Comparison of ENCODE assay signal across 18 cellular contexts in genomic region chr15:23912191-23912590, GRCh38.
A peak's percentile ranks its signal among the peaks of the same experiment; 100 is the strongest.
DNase-seq lines count a peak whose midpoint lies in the region; ATAC-seq and TF ChIP-seq lines count a peak whose summit lies in the region.
"Had no signal": no experiment of that assay in that cellular context is flagged by ENCODE, and none has a peak within 500 bp of the region (broad histone marks: within the 10 kb centered on the region; RNA-seq: fewer than 3 reads in every experiment).

No MANE protein-coding gene starts in this region.

- H3K27ac ChIP-seq in right cardiac atrium (ENCODE audit: low read length): no peak overlapping the region
- no peak overlapping the region for H3K27ac ChIP-seq in right atrium auricular region
- no peak overlapping the region for H3K27ac ChIP-seq in body of pancreas
- H3K27ac ChIP-seq in mesendoderm (ENCODE audit: low read depth, low read length): no peak overlapping the region
- H3K27ac ChIP-seq: adrenal gland, prostate gland, stomach, uterus had no signal

- H3K4me2 ChIP-seq in mesendoderm (ENCODE audit: low read length): no peak overlapping the region

- H3K4me1 Mint-ChIP-seq in activated CD4-positive, alpha-beta T cell treated with anti-CD3 and anti-CD28 coated beads for 36 hours: no peaks in the 10 kb centered on the region
- H3K4me1 Mint-ChIP-seq in osteocyte (ENCODE audit: unreplicated experiment): no peaks in the 10 kb centered on the region

- DNase-seq in right cardiac atrium: peak in 2 of 3 donors; percentile 48 to 57
- no peak for DNase-seq in right atrium auricular region (ENCODE audit: low spot score)
- DNase-seq in body of pancreas: peak; percentile 14 to 57 (median 22)
- peak; percentile 51 for DNase-seq in mesendoderm
- DNase-seq in DMS53 (lab: John Stamatoyannopoulos, UW): no peak
- no peak for DNase-seq in activated CD4-positive, alpha-beta T cell treated with anti-CD3 and anti-CD28 coated beads for 36 hours
- no peak for DNase-seq in osteocyte (ENCODE audit: extremely low spot score, unreplicated experiment)
- DNase-seq in effector CD4-positive, alpha-beta T cell: no peak
- DNase-seq: activated CD8-positive, alpha-beta memory T cell treated with anti-CD3 and anti-CD28 coated beads for 24 hours; mucosa of descending colon; NCI-H1436 treated with DMSO at 0.1 percent for 48 hours; NCI-H446; stimulated activated CD4-positive, alpha-beta T cell treated with anti-CD3 and anti-CD28 coated beads, Interleukin-15, amount 100 ng/mL, for 24 hours; stomach; uterus had no signal

- H3K9me3 ChIP-seq in right cardiac atrium (ENCODE audit: control insufficient read depth, low read length) (no peaks in the 10 kb centered on the region), right atrium auricular region (no peaks in the 10 kb centered on the region), body of pancreas (no peaks in the 10 kb centered on the region)
- H3K9me3 ChIP-seq: adrenal gland, mucosa of descending colon, prostate gland, uterus had no signal

- H3K79me1 ChIP-seq in mesendoderm (ENCODE audit: low read length): no peaks in the 10 kb centered on the region

- H4K8ac ChIP-seq in mesendoderm (ENCODE audit: low read depth, low read length): no peak overlapping the region

- no peak for TF ChIP-seq CTCF in right atrium auricular region (IDR thresholded peaks at IDR 0.05)
- TF ChIP-seq CTCF in body of pancreas (IDR thresholded peaks at IDR 0.05): no peak
- no peak for TF ChIP-seq CTCF in osteocyte (IDR thresholded peaks at IDR 0.05)

- H3K4me1 ChIP-seq in right cardiac atrium (ENCODE audit: control insufficient read depth, insufficient read depth, low read length) (no peaks in the 10 kb centered on the region), right atrium auricular region (no peaks in the 10 kb centered on the region), body of pancreas (no peaks in the 10 kb centered on the region), mesendoderm (ENCODE audit: control insufficient read depth, low read depth, low read length) (no peaks in the 10 kb centered on the region)
- H3K4me1 ChIP-seq: adrenal gland, prostate gland, stomach, uterus had no signal

- H3K27me3 Mint-ChIP-seq in activated CD4-positive, alpha-beta T cell treated with anti-CD3 and anti-CD28 coated beads for 36 hours: no peaks in the 10 kb centered on the region
- no peaks in the 10 kb centered on the region for H3K27me3 Mint-ChIP-seq in osteocyte (ENCODE audit: unreplicated experiment)

- no peak overlapping the region for H2AK5ac ChIP-seq in mesendoderm (ENCODE audit: low read length)

- WGBS in right cardiac atrium: 29% methylated on average over 12 of the region's 12 CpGs
- WGBS in body of pancreas, 2 donors: 20 to 39% methylated on average over 12 of the region's 12 CpGs
- no CpG with 5 or more reads among the region's 12 CpGs for WGBS in mesendoderm (ENCODE audit: extremely low coverage, insufficient coverage, low lambda C conversion rate)

- CTCF ChIA-PET in activated CD4-positive, alpha-beta T cell treated with anti-CD3 and anti-CD28 coated beads for 36 hours (lab: Charles Lee): no interaction called here

- no peak overlapping the region for H2BK120ac ChIP-seq in mesendoderm (ENCODE audit: low read depth, low read length)

- no peak overlapping the region for H2BK5ac ChIP-seq in mesendoderm (ENCODE audit: low read length)

- H3K79me2 ChIP-seq in mesendoderm (ENCODE audit: control insufficient read depth, insufficient read depth, low read length): no peaks in the 10 kb centered on the region

- H3K27me3 ChIP-seq in right cardiac atrium (ENCODE audit: control insufficient read depth, insufficient read depth) (no peaks in the 10 kb centered on the region), right atrium auricular region (no peaks in the 10 kb centered on the region), body of pancreas (no peaks in the 10 kb centered on the region), mesendoderm (ENCODE audit: insufficient read depth, low read length, poor library complexity) (no peaks in the 10 kb centered on the region)
- H3K27me3 ChIP-seq: adrenal gland, uterus had no signal

- H3K36me3 ChIP-seq in right atrium auricular region (no peaks in the 10 kb centered on the region), body of pancreas (replicated peaks in 1 of 2; ENCODE audit: insufficient read depth in 1 of 2, low read depth in 2 of 2) (no peaks in the 10 kb centered on the region), mesendoderm (ENCODE audit: control insufficient read depth, insufficient read depth, low read length) (no peaks in the 10 kb centered on the region)
- H3K36me3 ChIP-seq: adrenal gland, prostate gland, stomach, uterus had no signal

- H3K23ac ChIP-seq in mesendoderm (ENCODE audit: low read length): no peak overlapping the region

- no peak for TF ChIP-seq POLR2A in body of pancreas (IDR thresholded peaks at IDR 0.05)

- H3K4me3 Mint-ChIP-seq in activated CD4-positive, alpha-beta T cell treated with anti-CD3 and anti-CD28 coated beads for 36 hours: no peak overlapping the region
- no peak overlapping the region for H3K4me3 Mint-ChIP-seq in osteocyte (ENCODE audit: unreplicated experiment)

- no peak overlapping the region for H3K9ac ChIP-seq in mesendoderm (ENCODE audit: low read length)

- no peak overlapping the region for H3K4ac ChIP-seq in mesendoderm (ENCODE audit: low read depth, low read length)

- intact Hi-C loops in right cardiac atrium (cut with DNase I) (no loop called here), body of pancreas (cut with DNase I) (no loop called here)
- intact Hi-C loops in activated CD4-positive, alpha-beta T cell treated with anti-CD3 and anti-CD28 coated beads for 36 hours (cut with DNase I, micrococcal nuclease): loop anchor here in 1 of 2 experiments (5.0 kb wide), 2 partner anchors 35 to 50 kb away; no protein-coding TSS in a partner anchor

- no peak overlapping the region for H2BK15ac ChIP-seq in mesendoderm (replicated peaks; ENCODE audit: low read depth)

- no peak overlapping the region for H4K5ac ChIP-seq in mesendoderm (ENCODE audit: low read length)

- peaks cover 2% of the 10 kb centered on the region for H3K9me3 Mint-ChIP-seq in activated CD4-positive, alpha-beta T cell treated with anti-CD3 and anti-CD28 coated beads for 36 hours (ENCODE audit: low read depth)
- peaks cover 38% of the 10 kb centered on the region for H3K9me3 Mint-ChIP-seq in osteocyte (ENCODE audit: unreplicated experiment)

- no peak overlapping the region for H3K27ac Mint-ChIP-seq in activated CD4-positive, alpha-beta T cell treated with anti-CD3 and anti-CD28 coated beads for 36 hours
- no peak overlapping the region for H3K27ac Mint-ChIP-seq in osteocyte (ENCODE audit: unreplicated experiment)
- H3K27ac Mint-ChIP-seq: activated T-helper 2 cell treated with anti-CD3 and anti-CD28 coated beads, Interferon-gamma antibody, Interleukin-2, Interleukin-4, amounts not matched to agents 10 μg/mL and 5 μg/mL and 100 μg/mL, durations not matched to agents 14 hours and 24 hours and 36 hours had no signal

- POLR2A ChIA-PET in activated CD4-positive, alpha-beta T cell treated with anti-CD3 and anti-CD28 coated beads for 36 hours (lab: Charles Lee): no interaction called here

- no peak overlapping the region for H3K56ac ChIP-seq in mesendoderm (ENCODE audit: low read length)

- ATAC-seq in right cardiac atrium (no peak), body of pancreas (peak; percentile 24)
- no peak for ATAC-seq in activated CD4-positive, alpha-beta T cell treated with anti-CD3 and anti-CD28 coated beads for 36 hours
- ATAC-seq: mucosa of descending colon had no signal

- no peak overlapping the region for H3K4me3 ChIP-seq in right cardiac atrium (ENCODE audit: low read length)
- no peak overlapping the region for H3K4me3 ChIP-seq in right atrium auricular region
- no peak overlapping the region for H3K4me3 ChIP-seq in body of pancreas
- H3K4me3 ChIP-seq in mesendoderm (ENCODE audit: low read length): no peak overlapping the region
- H3K4me3 ChIP-seq: adrenal gland, mucosa of descending colon, prostate gland, stomach, uterus had no signal

- no peaks in the 10 kb centered on the region for H3K36me3 Mint-ChIP-seq in activated CD4-positive, alpha-beta T cell treated with anti-CD3 and anti-CD28 coated beads for 36 hours (ENCODE audit: low read depth)
- H3K36me3 Mint-ChIP-seq in osteocyte (ENCODE audit: unreplicated experiment): no peaks in the 10 kb centered on the region

- H3K18ac ChIP-seq in mesendoderm (ENCODE audit: low read length): no peak overlapping the region

Comparison
In these comparisons a context has a peak if more than half of its experiments do, and no peak if none do; other contexts are left out.
1. DNase-seq: peak in right cardiac atrium (2 of 3), body of pancreas (4 of 4) and mesendoderm (single experiment); none in right atrium auricular region (single experiment), DMS53 (single experiment), activated CD4-positive, alpha-beta T cell treated with anti-CD3 and anti-CD28 coated beads for 36 hours (single experiment), osteocyte (single experiment) and effector CD4-positive, alpha-beta T cell (single experiment).